In genomic region chr5:71932131-71932635, GRCh38 we compare ENCODE assay signal across 12 cellular contexts.
A peak's percentile ranks its signal among the peaks of the same experiment; 100 is the strongest.
DNase-seq lines count a peak whose midpoint lies in the region; ATAC-seq and TF ChIP-seq lines count a peak whose summit lies in the region.
"Had no signal": no experiment of that assay in that cellular context is flagged by ENCODE, and none has a peak within 500 bp of the region (broad histone marks: within the 10 kb centered on the region; RNA-seq: fewer than 3 reads in every experiment).

No MANE protein-coding gene starts in this region.

- H3K36me3 ChIP-seq in skeletal muscle tissue (ENCODE audit: control insufficient read depth in 3 of 3, insufficient read depth in 3 of 3, low read length in 3 of 3) = no peaks in the 10 kb centered on the region

- H3K4me3 ChIP-seq in skeletal muscle tissue (ENCODE audit: low read length in 3 of 3) = no peak overlapping the region

- ATAC-seq in left ventricle myocardium superior = peak; percentile 45
- no peak for ATAC-seq in GM21619 (IDR thresholded peaks at IDR 0.05; ENCODE audit: unreplicated experiment)
- no peak for ATAC-seq in naive thymus-derived CD8-positive, alpha-beta T cell
- ATAC-seq: natural killer cell had no signal

- H3K27ac Mint-ChIP-seq in HFFc6 = peak overlapping the region; percentile 12; the same call in 1 of the 2 replicates
- H3K27ac Mint-ChIP-seq in naive thymus-derived CD8-positive, alpha-beta T cell = no peak overlapping the region
- H3K27ac Mint-ChIP-seq: natural killer cell had no signal

- H3K9ac ChIP-seq in skeletal muscle tissue (ENCODE audit: low read depth in 1 of 3, low read length in 3 of 3) = no peak overlapping the region

- H3K27me3 ChIP-seq in skeletal muscle tissue (ENCODE audit: control insufficient read depth in 3 of 3, insufficient read depth in 3 of 3, low read length in 3 of 3) = no peaks in the 10 kb centered on the region

- no peaks in the 10 kb centered on the region for H3K36me3 Mint-ChIP-seq in HFFc6 (ENCODE audit: low read depth)
- H3K36me3 Mint-ChIP-seq in naive thymus-derived CD8-positive, alpha-beta T cell = peaks cover 0 to 7% (median 0%) of the 10 kb centered on the region in 3 donors
- H3K36me3 Mint-ChIP-seq: natural killer cell had no signal

- peak overlapping the region; percentile 2 for H3K27ac ChIP-seq in skeletal muscle tissue (ENCODE audit: low read depth, low read length)

- intact Hi-C loops in left ventricle myocardium superior (cut with micrococcal nuclease) = no loop called here

- no peak overlapping the region for H3K4me3 Mint-ChIP-seq in HFFc6
- H3K4me3 Mint-ChIP-seq in naive thymus-derived CD8-positive, alpha-beta T cell = no peak overlapping the region
- H3K4me3 Mint-ChIP-seq: natural killer cell had no signal

- H3K4me1 ChIP-seq in skeletal muscle tissue (ENCODE audit: control insufficient read depth in 3 of 3, insufficient read depth in 3 of 3, low read length in 3 of 3) = peaks cover 2 to 7% (median 6%) of the 10 kb centered on the region in 3 donors

- peaks cover 1 to 3% (median 2%) of the 10 kb centered on the region in 3 donors for H3K9me3 ChIP-seq in skeletal muscle tissue (ENCODE audit: control insufficient read depth in 3 of 3, low read length in 3 of 3)

- peaks cover 10% of the 10 kb centered on the region for H3K27me3 Mint-ChIP-seq in HFFc6 (ENCODE audit: insufficient read depth)
- peaks cover 2 to 33% (median 9%) of the 10 kb centered on the region in 5 donors for H3K27me3 Mint-ChIP-seq in naive thymus-derived CD8-positive, alpha-beta T cell

- no peak for DNase-seq in HFFc6
- DNase-seq in SW480 (ENCODE audit: low spot score) = peak; percentile 58
- no peak for DNase-seq in left ventricle myocardium superior
- DNase-seq in activated CD4-positive, alpha-beta T cell treated with anti-CD3 and anti-CD28 coated beads, Interleukin-2, amount 50 U/mL, for 4 hours = no peak
- DNase-seq in GM20000 (ENCODE audit: low spot score) = no peak
- no peak for DNase-seq in naive thymus-derived CD8-positive, alpha-beta T cell
- DNase-seq: activated effector memory CD4-positive, alpha-beta T cell treated with anti-CD3 and anti-CD28 coated beads, Interleukin-2, amount 50 U/mL, for 16 hours; GF-D8; natural killer cell; NCI-H187 had no signal

- POLR2A ChIA-PET in naive thymus-derived CD8-positive, alpha-beta T cell (lab: Charles Lee) = no interaction called here

- H3K9me3 Mint-ChIP-seq in HFFc6 = peaks cover 5% of the 10 kb centered on the region; the same call in 1 of the 2 replicates
- peaks cover 0 to 10% (median 6%) of the 10 kb centered on the region in 9 donors for H3K9me3 Mint-ChIP-seq in naive thymus-derived CD8-positive, alpha-beta T cell

- TF ChIP-seq CTCF in HFFc6 (IDR thresholded peaks at IDR 0.05) = no peak
- no peak for TF ChIP-seq CTCF in GM20000 (IDR thresholded peaks at IDR 0.05; ENCODE audit: extremely low read depth, missing control alignments)

- H3K4me1 Mint-ChIP-seq in HFFc6 (ENCODE audit: low read depth) = peaks cover 16% of the 10 kb centered on the region
- H3K4me1 Mint-ChIP-seq in naive thymus-derived CD8-positive, alpha-beta T cell = peaks cover 0 to 5% (median 0%) of the 10 kb centered on the region in 4 donors
- H3K4me1 Mint-ChIP-seq: natural killer cell had no signal
